In the genomic region with DNA sequence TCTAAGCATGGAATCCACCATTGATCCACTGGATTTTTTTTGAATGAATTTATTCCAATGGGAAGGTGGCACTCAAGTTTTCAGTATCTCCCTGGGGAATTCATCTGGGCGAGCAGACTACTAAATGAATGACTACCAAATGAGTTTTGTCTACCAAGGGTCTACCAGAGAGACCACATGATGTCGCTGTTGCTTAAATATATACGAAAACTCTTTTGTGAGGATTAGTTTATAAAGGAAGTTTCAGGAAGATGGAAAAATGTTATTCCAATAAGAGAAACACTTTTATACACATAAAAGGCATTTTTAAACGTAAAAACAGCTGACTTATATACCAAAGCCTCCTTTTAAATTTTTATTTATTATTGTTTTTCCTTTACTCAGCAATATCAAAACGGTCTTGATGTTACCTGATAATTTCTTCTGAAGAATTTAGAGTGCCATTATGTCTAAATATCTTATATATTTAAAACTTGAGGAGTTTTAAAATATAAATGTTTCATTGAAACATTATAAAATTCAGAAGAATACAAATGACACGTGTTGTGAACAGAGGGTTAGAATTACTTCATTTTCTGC, we compare ENCODE assay signal across 8 cellular contexts.
DNase-seq lines count a peak whose midpoint lies in the region; ATAC-seq and TF ChIP-seq lines count a peak whose summit lies in the region.

No MANE protein-coding gene starts in this region.

- no peaks in the 10 kb centered on the region for H3K4me1 ChIP-seq in left lung

- H3K36me3 Mint-ChIP-seq in MCF 10A (ENCODE audit: insufficient read depth, unreplicated experiment), result no peaks in the 10 kb centered on the region

- no peak overlapping the region for H3K27ac Mint-ChIP-seq in MCF 10A (ENCODE audit: low read depth, unreplicated experiment)

- intact Hi-C loops in MCF 10A (cut with micrococcal nuclease) (loop anchor here (1.0 to 5.0 kb wide), 3 partner anchors 58 to 1296 kb away; no protein-coding TSS in a partner anchor), left lung (cut with DNase I) (loop anchor here in 1 of 2 donors (5.0 kb wide), 1 partner anchor 127 kb away; no protein-coding TSS in a partner anchor)

- H3K4me3 Mint-ChIP-seq in MCF 10A (ENCODE audit: unreplicated experiment), result no peak overlapping the region

- H3K9me3 Mint-ChIP-seq in MCF 10A (ENCODE audit: unreplicated experiment), result no peaks in the 10 kb centered on the region

- ATAC-seq in left lung (peak; percentile 67), GM21723 (IDR thresholded peaks at IDR 0.05; ENCODE audit: unreplicated experiment) (no peak), HG02571 (IDR thresholded peaks at IDR 0.05; ENCODE audit: unreplicated experiment) (no peak)

- H3K27me3 ChIP-seq in left lung, result no peaks in the 10 kb centered on the region

- no peak overlapping the region for H3K27ac ChIP-seq in C4-2B
- no peak overlapping the region for H3K27ac ChIP-seq in left lung

- no TSS peak for BruUV-seq in MCF 10A (replicated peaks; lab: Mats Ljungman, UMichigan)

- peaks cover 37% of the 10 kb centered on the region for H3K27me3 Mint-ChIP-seq in MCF 10A (ENCODE audit: insufficient read depth, unreplicated experiment)

- CTCF ChIA-PET in MCF 10A (lab: Yijun Ruan, JAX), result interaction anchor here (0.7 to 8.3 kb wide), 10 partner anchors 11 to 1783 kb away, joined by 3 to 120 read pairs (median 4); no protein-coding TSS in a partner anchor

- H3K4me1 Mint-ChIP-seq in MCF 10A (ENCODE audit: insufficient read depth, unreplicated experiment), result no peaks in the 10 kb centered on the region

- peak; percentile 19 for DNase-seq in GM20000 (ENCODE audit: low spot score)
- peak; percentile 20 for DNase-seq in NCI-H226
- DNase-seq in MCF 10A (ENCODE audit: unreplicated experiment), result peak; percentile 65
- DNase-seq in left lung, result no peak
- DNase-seq in activated CD8-positive, alpha-beta memory T cell treated with anti-CD3 and anti-CD28 coated beads, Interleukin-2, amount 50 U/mL, for 4 hours, result no peak

- H3K9me3 ChIP-seq in left lung, result no peaks in the 10 kb centered on the region

- H3K4me3 ChIP-seq in left lung, result no peak overlapping the region

- no peaks in the 10 kb centered on the region for H3K36me3 ChIP-seq in left lung

- POLR2A ChIA-PET in MCF 10A (lab: Yijun Ruan, JAX), result no interaction called here

- TF ChIP-seq CTCF in C4-2B (conservative IDR thresholded peaks at IDR 0.05) (peak; percentile 78), GM20000 (IDR thresholded peaks at IDR 0.05; ENCODE audit: extremely low read depth, missing control alignments) (peak; percentile 27), MCF 10A (IDR thresholded peaks at IDR 0.05; ENCODE audit: unreplicated experiment) (peak; percentile 58), left lung (IDR thresholded peaks at IDR 0.05) (peak; percentile 33 to 71)

Comparison
In these comparisons a context has a peak if more than half of its experiments do, and no peak if none do; other contexts are left out.
1. CTCF ChIP-seq: peak in every context shown above with its lines; median percentile 78 in C4-2B; 58 in MCF 10A; 52 in left lung; 27 in GM20000.
2. DNase-seq: peak in GM20000 (single experiment), NCI-H226 (single experiment) and MCF 10A (single experiment); none in left lung (0 of 2) and activated CD8-positive, alpha-beta memory T cell treated with anti-CD3 and anti-CD28 coated beads, Interleukin-2, amount 50 U/mL, for 4 hours (single experiment).